12 cellular contexts compared by ENCODE assay signal in the genomic region with DNA sequence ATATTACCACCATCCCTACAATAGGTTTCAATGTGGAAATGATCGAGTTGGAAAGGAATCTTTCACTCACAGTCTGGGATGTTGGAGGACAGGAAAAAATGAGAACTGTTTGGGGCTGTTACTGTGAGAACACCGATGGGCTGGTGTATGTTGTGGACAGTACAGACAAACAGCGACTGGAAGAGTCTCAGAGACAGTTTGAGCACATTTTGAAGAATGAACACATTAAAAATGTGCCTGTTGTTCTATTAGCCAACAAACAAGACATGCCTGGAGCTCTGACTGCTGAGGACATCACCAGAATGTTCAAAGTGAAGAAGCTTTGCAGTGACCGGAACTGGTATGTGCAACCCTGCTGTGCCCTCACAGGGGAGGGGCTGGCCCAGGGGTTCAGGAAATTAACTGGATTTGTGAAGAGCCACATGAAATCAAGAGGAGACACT. TPM values are rescaled to one million over a fixed set of nuclear protein-coding genes. Genes with fewer than 3 reads are reported as not detected.
A peak's percentile ranks its signal among the peaks of the same experiment; 100 is the strongest.
DNase-seq lines count a peak whose midpoint lies in the region; ATAC-seq lines count a peak whose summit lies in the region.
"Had no signal": no experiment of that assay in that cellular context is flagged by ENCODE, and none has a peak within 500 bp of the region (broad histone marks: within the 10 kb centered on the region; RNA-seq: fewer than 3 reads in every experiment).

No MANE protein-coding gene starts in this region.

- H2AK5ac ChIP-seq in neuronal stem cell (ENCODE audit: low read depth, low read length): no peak overlapping the region

- in situ Hi-C loops in Caki2 (cut with HindIII; ENCODE audit: low pct_unique_long_range_greater_than_20kb, low sequenced_read_pairs): no loop called here

- no peak overlapping the region for H3K4me2 ChIP-seq in neuronal stem cell (ENCODE audit: insufficient read depth, low read length, poor library complexity, severe bottlenecking)

- H2BK15ac ChIP-seq in neuronal stem cell (ENCODE audit: low read length): no peak overlapping the region

- H3K4ac ChIP-seq in neuronal stem cell (ENCODE audit: low read length): no peak overlapping the region

- H3K4me3 ChIP-seq in neuronal stem cell (ENCODE audit: low read length in 2 of 2): no peak overlapping the region

- peak overlapping the region; percentile 64 for H2AFZ ChIP-seq in neuronal stem cell (ENCODE audit: low read length)

- no peak overlapping the region for H3K23ac ChIP-seq in neuronal stem cell (ENCODE audit: low read depth, low read length, poor library complexity)

- no peaks in the 10 kb centered on the region for H3K27me3 ChIP-seq in neuronal stem cell (ENCODE audit: control insufficient read depth in 3 of 3, insufficient read depth in 3 of 3, low read depth in 1 of 3, low read length in 3 of 3)

- no peak overlapping the region for H3K27ac ChIP-seq in neuronal stem cell (replicated peaks; ENCODE audit: low read length)

- H3K18ac ChIP-seq in neuronal stem cell (ENCODE audit: low read length): no peak overlapping the region

- no peak overlapping the region for H2BK120ac ChIP-seq in neuronal stem cell (ENCODE audit: low read depth, low read length)

- H2BK12ac ChIP-seq in neuronal stem cell (ENCODE audit: low read length): no peak overlapping the region

- no CpG with 5 or more reads among the region's 4 CpGs for WGBS in neuronal stem cell (ENCODE audit: extremely low coverage in 2 of 2, insufficient read length in 2 of 2, insufficient replicate concordance in 1 of 2), 2 donors

- H3K9me3 ChIP-seq in neuronal stem cell (replicated peaks in 1 of 2; ENCODE audit: control insufficient read depth in 2 of 2, insufficient read depth in 1 of 2, low read depth in 1 of 2, low read length in 2 of 2): no peaks in the 10 kb centered on the region

- ATAC-seq in esophagus mucosa (peak; percentile 69), HG03139 (IDR thresholded peaks at IDR 0.05; ENCODE audit: unreplicated experiment) (no peak)

- no peak overlapping the region for H4K8ac ChIP-seq in neuronal stem cell (ENCODE audit: low read depth, low read length)

- peaks cover 4 to 7% of the 10 kb centered on the region in 2 donors for H3K4me1 ChIP-seq in neuronal stem cell (ENCODE audit: control insufficient read depth in 2 of 2, insufficient read depth in 1 of 2, low read depth in 1 of 2, low read length in 2 of 2)

- H3K36me3 ChIP-seq in neuronal stem cell (replicated peaks in 1 of 2; ENCODE audit: control insufficient read depth in 2 of 2, insufficient read depth in 2 of 2, low read length in 2 of 2): no peaks in the 10 kb centered on the region

- DNase-seq in Caki2 (ENCODE audit: low read depth) (peak; percentile 18), NCI-H69 (lab: John Stamatoyannopoulos, UW) (peak; percentile 30), neuronal stem cell (ENCODE audit: low spot score) (no peak), dedifferentiated amniotic fluid mesenchymal stem cell (ENCODE audit: extremely low spot score) (no peak), GM19238 (ENCODE audit: insufficient read length, low spot score) (no peak), HUDEP-2 (lab: John Stamatoyannopoulos, UW; ENCODE audit: unreplicated experiment in 76 of 76) (no peak)
- DNase-seq: activated CD8-positive, alpha-beta memory T cell treated with anti-CD3 and anti-CD28 coated beads for 24 hours; activated naive CD4-positive, alpha-beta T cell treated with Interleukin-2 at 50 U/mL for 16 hours; NCI-H1694 had no signal

- no peak overlapping the region for H3K9ac ChIP-seq in neuronal stem cell (ENCODE audit: low read depth, low read length, poor library complexity)

- no peaks in the 10 kb centered on the region for H3K79me1 ChIP-seq in neuronal stem cell (ENCODE audit: low read depth, low read length)

- no peak overlapping the region for H3K14ac ChIP-seq in neuronal stem cell (ENCODE audit: low read length)

- no peak overlapping the region for H4K91ac ChIP-seq in neuronal stem cell (ENCODE audit: low read depth, low read length, poor library complexity)

- no peak overlapping the region for H2BK5ac ChIP-seq in neuronal stem cell (ENCODE audit: low read length)

RNA-seq across cellular contexts. Expression of a gene that starts 0.5 kb away (rescaled TPM):
- 0.26 TPM in 1 of 2 replicates, not detected in the other for total RNA-seq in Caki2 (2014; rRNA removed; shearing (Covaris generic); ENCODE audit: low replicate concordance)
- 0.32 TPM for total RNA-seq in esophagus mucosa
- polyA plus RNA-seq in neuronal stem cell (2013, experiment 1 of 2): not detected
- polyA plus RNA-seq in neuronal stem cell (2013, experiment 2 of 2): not detected
- total RNA-seq: dermis microvascular lymphatic vessel endothelial cell had no signal

Comparison
In these comparisons a context has a peak if more than half of its experiments do, and no peak if none do; other contexts are left out.
1. DNase-seq: peak in Caki2 (single experiment) and NCI-H69 (single experiment); none in neuronal stem cell (single experiment), dedifferentiated amniotic fluid mesenchymal stem cell (single experiment), GM19238 (single experiment) and HUDEP-2 (0 of 76).